In genomic region chr5:23089316-23089715, GRCh38 we compare ENCODE assay signal across 23 cellular contexts.
A peak's percentile ranks its signal among the peaks of the same experiment; 100 is the strongest.
DNase-seq lines count a peak whose midpoint lies in the region; ATAC-seq, FAIRE-seq and TF ChIP-seq lines count a peak whose summit lies in the region.
"Had no signal": no experiment of that assay in that cellular context is flagged by ENCODE, and none has a peak within 500 bp of the region (broad histone marks: within the 10 kb centered on the region; RNA-seq: fewer than 3 reads in every experiment).

No MANE protein-coding gene starts in this region.

- POLR2A ChIA-PET in HepG2 (lab: Yijun Ruan, JAX): no interaction called here

- BruUV-seq in HepG2 (replicated peaks; lab: Mats Ljungman, UMichigan): no TSS peak

- FAIRE-seq in HepG2 (lab: Jason Lieb, UNC): no peak
- FAIRE-seq: A549 had no signal

- H3K9ac ChIP-seq in HepG2 (ENCODE audit: insufficient read depth, low read depth, low read length): no peak overlapping the region
- H3K9ac ChIP-seq: GM23248 had no signal

- no peak for TF ChIP-seq POLR2A in HepG2 (IDR thresholded peaks at IDR 0.05; ENCODE audit: insufficient read depth in 1 of 2, low read depth in 2 of 2, low read length in 2 of 2)

- H3K4me3 ChIP-seq in HepG2 (replicated peaks in 1 of 3; ENCODE audit: insufficient read depth in 1 of 3, low read depth in 2 of 3, low read length in 3 of 3): no peak overlapping the region
- H3K4me3 ChIP-seq: A549, GM23248 had no signal

- H3K27me3 ChIP-seq in HepG2 (ENCODE audit: control insufficient read depth in 1 of 2, insufficient read depth in 2 of 2, low read length in 2 of 2): no peaks in the 10 kb centered on the region; a peak in 1 of 5 replicates

- no peak overlapping the region for H3K27ac ChIP-seq in HepG2 (ENCODE audit: extremely low read length, insufficient read depth, low read length)
- H3K27ac ChIP-seq: A549, GM23248, RWPE1 had no signal

- peaks cover 35% of the 10 kb centered on the region for H3K9me3 ChIP-seq in HepG2 (ENCODE audit: low read length)
- H3K9me3 ChIP-seq: A549 had no signal

- TF ChIP-seq EP300 in HepG2 (IDR thresholded peaks at IDR 0.05; ENCODE audit: low read depth in 2 of 2, low read length in 2 of 2) (no peak), HepG2 (CRISPR knock-in tag; IDR thresholded peaks at IDR 0.05; ENCODE audit: borderline replicate concordance) (no peak)

- ATAC-seq in GM19328 (IDR thresholded peaks at IDR 0.05; ENCODE audit: unreplicated experiment) (no peak), HepG2 (no peak)
- ATAC-seq: A549, PC-3, SK-N-SH treated with all-trans-retinoic acid at 6 μM for 48 hours had no signal

- no peaks in the 10 kb centered on the region for H3K79me2 ChIP-seq in HepG2 (ENCODE audit: insufficient read depth, low read length)

- peaks cover 11% of the 10 kb centered on the region for H3K4me1 ChIP-seq in HepG2 (ENCODE audit: insufficient read depth, low read length)
- H3K4me1 ChIP-seq: A549 had no signal

- no peaks in the 10 kb centered on the region for H3K36me3 ChIP-seq in HepG2 (replicated peaks in 1 of 2; ENCODE audit: control insufficient read depth in 1 of 2, insufficient read depth in 2 of 2, low read length in 2 of 2)

- TF ChIP-seq CTCF in HepG2 (CRISPR knock-in tag; IDR thresholded peaks at IDR 0.05): no peak

- intact Hi-C loops in HepG2 (cut with micrococcal nuclease; ENCODE audit: unreplicated experiment): no loop called here

- CTCF ChIA-PET in HepG2 (lab: Yijun Ruan, JAX; ENCODE audit: low intra/inter-chr PET ratio, low total read pairs): no interaction called here

- in situ Hi-C loops in HepG2 (cut with HindIII; ENCODE audit: extremely low pct_ligation_motif_present, low pct_unique_long_range_greater_than_20kb): no loop called here

- no peak overlapping the region for H2AFZ ChIP-seq in HepG2 (ENCODE audit: low read length)
- H2AFZ ChIP-seq: GM23248 had no signal

- WGBS in HepG2 (ENCODE audit: low lambda C conversion rate): 58% methylated on average over 5 of the region's 5 CpGs

- DNase-seq in DMS 273 (lab: John Stamatoyannopoulos, UW; ENCODE audit: unreplicated experiment): peak; percentile 98
- DNase-seq in NCI-H1092 treated with DMSO at 0.1 percent for 48 hours (lab: John Stamatoyannopoulos, UW): peak; percentile 20
- peak; percentile 75 to 94 for DNase-seq in NCI-H446 (lab: John Stamatoyannopoulos, UW)
- peak; percentile 7 for DNase-seq in cerebellum (ENCODE audit: low spot score)
- no peak for DNase-seq in cerebellar nuclear complex (lab: John Stamatoyannopoulos, UW)
- no peak for DNase-seq in DMS114 treated with DMSO at 0.1 percent for 48 hours (lab: John Stamatoyannopoulos, UW; ENCODE audit: unreplicated experiment)
- no peak for DNase-seq in HepG2 (ENCODE audit: low spot score)
- DNase-seq: CD4-positive, alpha-beta T cell; DMS79 treated with DMSO at 0.1 percent for 48 hours; GM23248; HCEC 1CT; Kasumi-1; MM.1S; NCI-H1930; NCI-H345; NCI-H748 treated with DMSO at 0.1 percent for 48 hours; PC-3; SIG-M5; T1000 had no signal

- no peak overlapping the region for H3K4me2 ChIP-seq in HepG2 (ENCODE audit: low read depth, low read length)
- H3K4me2 ChIP-seq: A549 had no signal

- no peak for TF ChIP-seq RAD21 in HepG2 (CRISPR knock-in tag; IDR thresholded peaks at IDR 0.05)

- H4K20me1 ChIP-seq in HepG2 (ENCODE audit: insufficient read depth, low read length): no peaks in the 10 kb centered on the region

TF ChIP-seq in HepG2, 621 proteins besides CTCF, POLR2A, EP300 and RAD21:
- no peak for TF ChIP-seq ZKSCAN5 (CRISPR knock-in tag; IDR thresholded peaks at IDR 0.05)
- TF ChIP-seq JDP2 (CRISPR knock-in tag; IDR thresholded peaks at IDR 0.05; ENCODE audit: borderline replicate concordance): no peak
- no peak for TF ChIP-seq ZNF552 (CRISPR knock-in tag; IDR thresholded peaks at IDR 0.05; ENCODE audit: borderline replicate concordance)
- no peak for TF ChIP-seq MYC (CRISPR knock-in tag; IDR thresholded peaks at IDR 0.05; ENCODE audit: borderline replicate concordance)
- no peak for TF ChIP-seq NFATC3 (CRISPR knock-in tag; IDR thresholded peaks at IDR 0.05)
- no peak for TF ChIP-seq ZHX2 (IDR thresholded peaks at IDR 0.05; ENCODE audit: low read depth)
- no peak for TF ChIP-seq ZHX2 (CRISPR knock-in tag; IDR thresholded peaks at IDR 0.05; ENCODE audit: borderline replicate concordance)
- TF ChIP-seq, protein P1, sequence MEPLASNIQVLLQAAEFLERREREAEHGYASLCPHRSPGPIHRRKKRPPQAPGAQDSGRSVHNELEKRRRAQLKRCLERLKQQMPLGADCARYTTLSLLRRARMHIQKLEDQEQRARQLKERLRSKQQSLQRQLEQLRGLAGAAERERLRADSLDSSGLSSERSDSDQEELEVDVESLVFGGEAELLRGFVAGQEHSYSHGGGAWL (CRISPR knock-in tag; IDR thresholded peaks at IDR 0.05): no peak
- TF ChIP-seq, protein P2, sequence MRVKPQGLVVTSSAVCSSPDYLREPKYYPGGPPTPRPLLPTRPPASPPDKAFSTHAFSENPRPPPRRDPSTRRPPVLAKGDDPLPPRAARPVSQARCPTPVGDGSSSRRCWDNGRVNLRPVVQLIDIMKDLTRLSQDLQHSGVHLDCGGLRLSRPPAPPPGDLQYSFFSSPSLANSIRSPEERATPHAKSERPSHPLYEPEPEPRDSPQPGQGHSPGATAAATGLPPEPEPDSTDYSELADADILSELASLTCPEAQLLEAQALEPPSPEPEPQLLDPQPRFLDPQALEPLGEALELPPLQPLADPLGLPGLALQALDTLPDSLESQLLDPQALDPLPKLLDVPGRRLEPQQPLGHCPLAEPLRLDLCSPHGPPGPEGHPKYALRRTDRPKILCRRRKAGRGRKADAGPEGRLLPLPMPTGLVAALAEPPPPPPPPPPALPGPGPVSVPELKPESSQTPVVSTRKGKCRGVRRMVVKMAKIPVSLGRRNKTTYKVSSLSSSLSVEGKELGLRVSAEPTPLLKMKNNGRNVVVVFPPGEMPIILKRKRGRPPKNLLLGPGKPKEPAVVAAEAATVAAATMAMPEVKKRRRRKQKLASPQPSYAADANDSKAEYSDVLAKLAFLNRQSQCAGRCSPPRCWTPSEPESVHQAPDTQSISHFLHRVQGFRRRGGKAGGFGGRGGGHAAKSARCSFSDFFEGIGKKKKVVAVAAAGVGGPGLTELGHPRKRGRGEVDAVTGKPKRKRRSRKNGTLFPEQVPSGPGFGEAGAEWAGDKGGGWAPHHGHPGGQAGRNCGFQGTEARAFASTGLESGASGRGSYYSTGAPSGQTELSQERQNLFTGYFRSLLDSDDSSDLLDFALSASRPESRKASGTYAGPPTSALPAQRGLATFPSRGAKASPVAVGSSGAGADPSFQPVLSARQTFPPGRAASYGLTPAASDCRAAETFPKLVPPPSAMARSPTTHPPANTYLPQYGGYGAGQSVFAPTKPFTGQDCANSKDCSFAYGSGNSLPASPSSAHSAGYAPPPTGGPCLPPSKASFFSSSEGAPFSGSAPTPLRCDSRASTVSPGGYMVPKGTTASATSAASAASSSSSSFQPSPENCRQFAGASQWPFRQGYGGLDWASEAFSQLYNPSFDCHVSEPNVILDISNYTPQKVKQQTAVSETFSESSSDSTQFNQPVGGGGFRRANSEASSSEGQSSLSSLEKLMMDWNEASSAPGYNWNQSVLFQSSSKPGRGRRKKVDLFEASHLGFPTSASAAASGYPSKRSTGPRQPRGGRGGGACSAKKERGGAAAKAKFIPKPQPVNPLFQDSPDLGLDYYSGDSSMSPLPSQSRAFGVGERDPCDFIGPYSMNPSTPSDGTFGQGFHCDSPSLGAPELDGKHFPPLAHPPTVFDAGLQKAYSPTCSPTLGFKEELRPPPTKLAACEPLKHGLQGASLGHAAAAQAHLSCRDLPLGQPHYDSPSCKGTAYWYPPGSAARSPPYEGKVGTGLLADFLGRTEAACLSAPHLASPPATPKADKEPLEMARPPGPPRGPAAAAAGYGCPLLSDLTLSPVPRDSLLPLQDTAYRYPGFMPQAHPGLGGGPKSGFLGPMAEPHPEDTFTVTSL (CRISPR knock-in tag; IDR thresholded peaks at IDR 0.05; ENCODE audit: borderline replicate concordance): no peak
TF ChIP-seq in HepG2: peak in this region for 0.

Comparison
In these comparisons a context has a peak if more than half of its experiments do, and no peak if none do; other contexts are left out.
1. DNase-seq: peak in DMS 273 (single experiment), NCI-H1092 treated with DMSO at 0.1 percent for 48 hours (single experiment), NCI-H446 (2 of 2) and cerebellum (single experiment); none in cerebellar nuclear complex (0 of 2), DMS114 treated with DMSO at 0.1 percent for 48 hours (single experiment) and HepG2 (single experiment).